In genomic region chr1:212698467-212699103, GRCh38 we compare ENCODE assay signal across 7 cellular contexts. TPM values are rescaled to one million over a fixed set of nuclear protein-coding genes. Genes with fewer than 3 reads are reported as not detected.
DNase-seq lines count a peak whose midpoint lies in the region; ATAC-seq and TF ChIP-seq lines count a peak whose summit lies in the region.

No MANE protein-coding gene starts in this region.

- peak overlapping the region; percentile 92 for H3K4me3 ChIP-seq in coronary artery

- H3K36me3 Mint-ChIP-seq in progenitor cell of endocrine pancreas (ENCODE audit: insufficient read depth) = no peaks in the 10 kb centered on the region

- no peaks in the 10 kb centered on the region for H3K9me3 Mint-ChIP-seq in progenitor cell of endocrine pancreas (ENCODE audit: low read depth)

- peaks cover 12% of the 10 kb centered on the region for H3K4me1 Mint-ChIP-seq in progenitor cell of endocrine pancreas (ENCODE audit: low read depth)

- DNase-seq in coronary artery (ENCODE audit: low spot score) (peak; percentile 7), progenitor cell of endocrine pancreas (ENCODE audit: low spot score, unreplicated experiment) (no peak), foreskin melanocyte (no peak), NCI-H226 (no peak)

- peak overlapping the region; percentile 46 for H3K4me3 Mint-ChIP-seq in progenitor cell of endocrine pancreas (ENCODE audit: low read depth)

- H3K27ac Mint-ChIP-seq in progenitor cell of endocrine pancreas = no peak overlapping the region

- peaks cover 80% of the 10 kb centered on the region for H3K27me3 Mint-ChIP-seq in progenitor cell of endocrine pancreas

- H3K27ac ChIP-seq in coronary artery = no peak overlapping the region

- no peak for TF ChIP-seq CTCF in coronary artery (IDR thresholded peaks at IDR 0.05)
- TF ChIP-seq CTCF in progenitor cell of endocrine pancreas (IDR thresholded peaks at IDR 0.05; ENCODE audit: unreplicated experiment) = no peak

- ATAC-seq in GM19035 (IDR thresholded peaks at IDR 0.05; ENCODE audit: unreplicated experiment) = peak; percentile 3
- ATAC-seq in HG03108 (IDR thresholded peaks at IDR 0.05; ENCODE audit: unreplicated experiment) = peak; percentile 8
- ATAC-seq in GM19328 (IDR thresholded peaks at IDR 0.05; ENCODE audit: unreplicated experiment) = no peak

RNA-seq across cellular contexts. Expression of gene BATF3, which starts 1.1 kb away (rescaled TPM):
- 0.53 and 0.55 TPM in 2 replicates for total RNA-seq in progenitor cell of endocrine pancreas
